Comparison of ENCODE assay signal across 8 cellular contexts in the genomic region with DNA sequence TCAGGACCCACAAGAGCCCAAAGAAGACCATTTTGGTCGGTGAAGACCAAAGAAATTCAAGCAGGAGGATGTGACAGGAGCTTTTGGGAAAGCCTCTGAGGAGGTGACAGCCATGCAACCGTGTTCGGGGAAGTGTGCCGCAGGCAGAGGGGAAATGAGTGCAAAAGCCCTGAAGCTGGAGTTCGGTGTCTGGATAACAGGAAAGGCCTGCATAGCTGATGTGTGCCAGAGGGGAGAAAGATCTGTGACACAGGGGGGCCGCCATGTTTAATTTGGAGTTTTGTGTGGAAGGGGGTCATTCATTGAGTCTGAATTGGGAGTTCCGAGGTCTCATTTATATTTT. TPM values are rescaled to one million over a fixed set of nuclear protein-coding genes. Genes with fewer than 3 reads are reported as not detected.
DNase-seq lines count a peak whose midpoint lies in the region; ATAC-seq, FAIRE-seq and TF ChIP-seq lines count a peak whose summit lies in the region.

No MANE protein-coding gene starts in this region.

- TF ChIP-seq POLR2A in GM12892 (IDR thresholded peaks at IDR 0.05; ENCODE audit: low read depth, low read length), result no peak

- H3K27me3 Mint-ChIP-seq in CD14-positive monocyte (ENCODE audit: low read depth in 3 of 3), result peaks cover 0 to 4% (median 1%) of the 10 kb centered on the region in 3 donors

- H3K9me3 ChIP-seq in hepatocyte (ENCODE audit: low read depth) (no peaks in the 10 kb centered on the region), skeletal muscle satellite cell (replicated peaks; ENCODE audit: low read length) (no peaks in the 10 kb centered on the region)

- no peak for TF ChIP-seq CTCF in CD14-positive monocyte (IDR thresholded peaks at IDR 0.05)
- no peak for TF ChIP-seq CTCF in hepatocyte (IDR thresholded peaks at IDR 0.05; ENCODE audit: poor library complexity)
- no peak for TF ChIP-seq CTCF in D721Med (IDR thresholded peaks at IDR 0.05; ENCODE audit: insufficient read depth, missing control alignments)

- H3K27me3 ChIP-seq in hepatocyte, result no peaks in the 10 kb centered on the region
- H3K27me3 ChIP-seq in skeletal muscle satellite cell (ENCODE audit: control insufficient read depth, insufficient read depth, low read length), result no peaks in the 10 kb centered on the region

- peak overlapping the region; percentile 92 to 99 for H3K4me3 Mint-ChIP-seq in CD14-positive monocyte

- FAIRE-seq in GM12892 (lab: Jason Lieb, UNC) (no peak), D721Med (lab: Jason Lieb, UNC) (no peak)

- H3K4me2 ChIP-seq in hepatocyte (peak overlapping the region; percentile 95), skeletal muscle satellite cell (ENCODE audit: low read length) (peak overlapping the region; percentile 99)

- peak; percentile 1 for ATAC-seq in HG03439 (IDR thresholded peaks at IDR 0.05; ENCODE audit: unreplicated experiment)
- no peak for ATAC-seq in activated naive CD4-positive, alpha-beta T cell treated with anti-CD3 and anti-CD28 coated beads, Interleukin-2, amount 50 U/mL, for 72 hours

- peak overlapping the region; percentile 98 for H3K27ac ChIP-seq in hepatocyte

- H3K27ac Mint-ChIP-seq in CD14-positive monocyte, result peak overlapping the region; percentile 97 to 99 (median 98)
- peak overlapping the region; percentile 94 to 96 for H3K27ac Mint-ChIP-seq in activated naive CD4-positive, alpha-beta T cell treated with anti-CD3 and anti-CD28 coated beads, Interleukin-2, amount 50 U/mL, for 72 hours

- DNase-seq in CD14-positive monocyte (ENCODE audit: low spot score) (peak; percentile 52), hepatocyte (ENCODE audit: low spot score) (no peak), GM12892 (ENCODE audit: insufficient read length) (no peak), D721Med (ENCODE audit: insufficient read length, low spot score) (no peak), H4 (ENCODE audit: low spot score) (no peak)
- no peak for DNase-seq in activated naive CD4-positive, alpha-beta T cell treated with anti-CD3 and anti-CD28 coated beads, Interleukin-2, amount 50 U/mL, for 72 hours (ENCODE audit: low spot score in 2 of 2)

- H3K36me3 Mint-ChIP-seq in CD14-positive monocyte, result peaks cover 21 to 34% of the 10 kb centered on the region in 2 donors
- H3K36me3 Mint-ChIP-seq in activated naive CD4-positive, alpha-beta T cell treated with anti-CD3 and anti-CD28 coated beads, Interleukin-2, amount 50 U/mL, for 72 hours, result peaks cover 27 to 33% of the 10 kb centered on the region in 2 donors

- peaks cover 68% of the 10 kb centered on the region for H3K4me1 Mint-ChIP-seq in CD14-positive monocyte

- H3K9me3 Mint-ChIP-seq in CD14-positive monocyte, result peaks cover 0 to 9% (median 0%) of the 10 kb centered on the region in 7 donors
- no peaks in the 10 kb centered on the region for H3K9me3 Mint-ChIP-seq in activated naive CD4-positive, alpha-beta T cell treated with anti-CD3 and anti-CD28 coated beads, Interleukin-2, amount 50 U/mL, for 72 hours

- H3K36me3 ChIP-seq in hepatocyte (replicated peaks; ENCODE audit: insufficient read depth, low read depth) (no peaks in the 10 kb centered on the region), skeletal muscle satellite cell (ENCODE audit: insufficient read depth, low read length) (peaks cover 12% of the 10 kb centered on the region)

- H3K4me3 ChIP-seq in hepatocyte (peak overlapping the region; percentile 80), skeletal muscle satellite cell (ENCODE audit: low read length) (peak overlapping the region; percentile 86)

- H2AFZ ChIP-seq in hepatocyte, result peak overlapping the region; percentile 62

- intact Hi-C loops in CD14-positive monocyte (cut with micrococcal nuclease), result loop anchor here (2.0 to 5.0 kb wide), 3 partner anchors 53 to 56 kb away; partner anchors contain the start of genes RSL1D1 (in 2 of the 2) and TXNDC11 (in 2 of the 2)

- peaks cover 68% of the 10 kb centered on the region for H3K79me2 ChIP-seq in hepatocyte

- H3K9me2 ChIP-seq in hepatocyte (replicated peaks; ENCODE audit: insufficient read depth), result no peaks in the 10 kb centered on the region

- peaks cover 15% of the 10 kb centered on the region for H4K20me1 ChIP-seq in hepatocyte (ENCODE audit: insufficient read depth, poor library complexity, severe bottlenecking)

- 9% methylated on average over 7 of the region's 7 CpGs for WGBS in hepatocyte (ENCODE audit: low lambda C conversion rate, missing lambda C conversion rate)

- peak overlapping the region; percentile 96 for H3K9ac ChIP-seq in skeletal muscle satellite cell (ENCODE audit: low read depth, low read length)

- H3K4me1 ChIP-seq in hepatocyte (ENCODE audit: insufficient read depth) (peaks cover 42% of the 10 kb centered on the region), skeletal muscle satellite cell (ENCODE audit: control insufficient read depth, insufficient read depth, low read length) (peaks cover 42% of the 10 kb centered on the region)

RNA-seq across cellular contexts. Expression of gene ZC3H7A, which starts 0.9 kb away (rescaled TPM):
- 10 to 100 TPM; 22.6 to 27.5 TPM for polyA plus RNA-seq in CD14-positive monocyte
- 100 to 1,000 TPM; 108 to 150 TPM for total RNA-seq in activated naive CD4-positive, alpha-beta T cell treated with anti-CD3 and anti-CD28 coated beads, Interleukin-2, amount 50 U/mL, for 72 hours
- total RNA-seq in hepatocyte, result 38.0 and 40.3 TPM in 2 replicates
- 34.1 and 34.9 TPM in 2 replicates for polyA plus RNA-seq in hepatocyte
- total RNA-seq in skeletal muscle satellite cell (2012; rRNA removed), result 25.9 and 26.9 TPM in 2 replicates
- 85.5 TPM for polyA plus RNA-seq in GM12892 (2012; ENCODE audit: missing spikeins)
- 16.7 and 19.4 TPM in 2 replicates for total RNA-seq in H4 (2014; rRNA removed; shearing (Covaris generic))

RNA-seq across cellular contexts. Expression of gene RSL1D1, which starts 53.4 kb away (rescaled TPM):
- polyA plus RNA-seq in CD14-positive monocyte, result 100 to 1,000 TPM; 124 to 182 TPM
- 100 to 1,000 TPM; 255 to 326 TPM for total RNA-seq in activated naive CD4-positive, alpha-beta T cell treated with anti-CD3 and anti-CD28 coated beads, Interleukin-2, amount 50 U/mL, for 72 hours
- 138 and 162 TPM in 2 replicates for total RNA-seq in hepatocyte
- polyA plus RNA-seq in hepatocyte, result 138 and 142 TPM in 2 replicates
- total RNA-seq in skeletal muscle satellite cell (2012; rRNA removed), result 170 and 199 TPM in 2 replicates
- 304 TPM for polyA plus RNA-seq in GM12892 (2012; ENCODE audit: missing spikeins)
- total RNA-seq in H4 (2014; rRNA removed; shearing (Covaris generic)), result 242 and 250 TPM in 2 replicates

RNA-seq across cellular contexts. Expression of gene TXNDC11, which starts 55.3 kb away (rescaled TPM):
- polyA plus RNA-seq in CD14-positive monocyte (10 to 100 TPM; 32.9 to 40.6 TPM), hepatocyte (58.5 and 59.4 TPM in 2 replicates)
- 10 to 100 TPM; 26.3 to 32.9 TPM for total RNA-seq in activated naive CD4-positive, alpha-beta T cell treated with anti-CD3 and anti-CD28 coated beads, Interleukin-2, amount 50 U/mL, for 72 hours
- 48.7 and 59.4 TPM in 2 replicates for total RNA-seq in hepatocyte
- 25.6 and 32.4 TPM in 2 replicates for total RNA-seq in skeletal muscle satellite cell (2012; rRNA removed)
- 37.2 TPM for polyA plus RNA-seq in GM12892 (2012; ENCODE audit: missing spikeins)
- 23.7 and 24.4 TPM in 2 replicates for total RNA-seq in H4 (2014; rRNA removed; shearing (Covaris generic))
